In genomic region chr9:26260238-26260637, GRCh38 we compare ENCODE assay signal across 17 cellular contexts.
DNase-seq lines count a peak whose midpoint lies in the region; ATAC-seq and TF ChIP-seq lines count a peak whose summit lies in the region.
"Had no signal": no experiment of that assay in that cellular context is flagged by ENCODE, and none has a peak within 500 bp of the region (broad histone marks: within the 10 kb centered on the region; RNA-seq: fewer than 3 reads in every experiment).

No MANE protein-coding gene starts in this region.

- H3K4me1 Mint-ChIP-seq in chondrocyte (ENCODE audit: low read depth) = peaks cover 53% of the 10 kb centered on the region
- no peaks in the 10 kb centered on the region for H3K4me1 Mint-ChIP-seq in natural killer cell treated with Interleukin-12 subunit alpha and Interleukin-12 subunit beta and Interleukin-15 and Interleukin-18, amount 100 ng/mL, for 72 hours (ENCODE audit: low read depth in 2 of 2)
- H3K4me1 Mint-ChIP-seq: activated naive CD8-positive, alpha-beta T cell treated with anti-CD3 and anti-CD28 coated beads, Interleukin-2, amount 50 U/mL, for 24 hours had no signal

- no peak overlapping the region for H3K14ac ChIP-seq in mesenchymal stem cell (ENCODE audit: low read length in 2 of 2)

- H2BK120ac ChIP-seq in mesenchymal stem cell (ENCODE audit: low read depth, low read length) = peak overlapping the region; percentile 34

- H3K36me3 ChIP-seq in PC-3 (ENCODE audit: low read depth, low read length) (no peaks in the 10 kb centered on the region), mesenchymal stem cell (ENCODE audit: control insufficient read depth in 1 of 2, insufficient read depth in 2 of 2, low read depth in 1 of 2, low read length in 2 of 2) (no peaks in the 10 kb centered on the region), HAP-1 (replicated peaks) (no peaks in the 10 kb centered on the region)
- H3K36me3 ChIP-seq: vagina had no signal

- peak overlapping the region; percentile 89 for H2BK5ac ChIP-seq in mesenchymal stem cell (ENCODE audit: low read depth, low read length, poor library complexity, severe bottlenecking)

- peak overlapping the region; percentile 37 for H3K27ac Mint-ChIP-seq in chondrocyte (ENCODE audit: unreplicated experiment)
- no peak overlapping the region for H3K27ac Mint-ChIP-seq in natural killer cell treated with Interleukin-12 subunit alpha and Interleukin-12 subunit beta and Interleukin-15 and Interleukin-18, amount 100 ng/mL, for 72 hours
- H3K27ac Mint-ChIP-seq: activated naive CD8-positive, alpha-beta T cell treated with anti-CD3 and anti-CD28 coated beads, Interleukin-2, amount 50 U/mL, for 24 hours had no signal

- no peaks in the 10 kb centered on the region for H3K79me1 ChIP-seq in mesenchymal stem cell (replicated peaks; ENCODE audit: low read length, poor library complexity, severe bottlenecking)

- H4K8ac ChIP-seq in mesenchymal stem cell (ENCODE audit: low read length) = no peak overlapping the region

- peak overlapping the region in 1 of 2 experiments; percentile 42 for H2BK12ac ChIP-seq in mesenchymal stem cell (ENCODE audit: low read length in 2 of 2)

- no CpG with 5 or more reads among the region's 3 CpGs for WGBS in mesenchymal stem cell

- no TSS peak for BruUV-seq in PC-3 (replicated peaks; lab: Mats Ljungman, UMichigan)

- no peaks in the 10 kb centered on the region for H3K27me3 ChIP-seq in PC-3 (ENCODE audit: low read length)
- no peaks in the 10 kb centered on the region for H3K27me3 ChIP-seq in mesenchymal stem cell (ENCODE audit: control insufficient read depth in 1 of 2, insufficient read depth in 1 of 2, low read length in 2 of 2)
- no peaks in the 10 kb centered on the region for H3K27me3 ChIP-seq in HAP-1 (ENCODE audit: low read depth)
- H3K27me3 ChIP-seq: hepatocyte, vagina had no signal

- H3K9ac ChIP-seq in PC-3 (ENCODE audit: low read length) (peak overlapping the region; percentile 54), mesenchymal stem cell (ENCODE audit: low read length) (peak overlapping the region; percentile 4)
- H3K9ac ChIP-seq: parathyroid adenoma had no signal

- H3K18ac ChIP-seq in mesenchymal stem cell (ENCODE audit: low read depth in 1 of 2, low read length in 2 of 2) = peak overlapping the region in 1 of 2 experiments; percentile 70

- TF ChIP-seq CTCF in PC-3 (conservative IDR thresholded peaks at IDR 0.05; ENCODE audit: low read depth, low read length) (no peak), chondrocyte (IDR thresholded peaks at IDR 0.05) (no peak)

- no peaks in the 10 kb centered on the region for H4K20me1 ChIP-seq in PC-3 (ENCODE audit: low read length)

- H3K23ac ChIP-seq in mesenchymal stem cell (ENCODE audit: low read length in 2 of 2) = no peak overlapping the region

- H3F3A ChIP-seq in PC-3 (ENCODE audit: low read length, unreplicated experiment) = peaks cover 19% of the 10 kb centered on the region

- H3K9me3 ChIP-seq in PC-3 (ENCODE audit: low read length) (no peaks in the 10 kb centered on the region), mesenchymal stem cell (ENCODE audit: control insufficient read depth, low read length) (no peaks in the 10 kb centered on the region), HAP-1 (no peaks in the 10 kb centered on the region)
- H3K9me3 ChIP-seq: vagina had no signal

- in situ Hi-C loops in HAP-1 (cut with MboI; ENCODE audit: low sequenced_read_pairs) = no loop called here

- ATAC-seq in PC-3 (peak; percentile 63), HG03135 (IDR thresholded peaks at IDR 0.05; ENCODE audit: unreplicated experiment) (no peak)
- no peak for ATAC-seq in natural killer cell treated with Interleukin-12 subunit alpha and Interleukin-12 subunit beta and Interleukin-15 and Interleukin-18, amount 100 ng/mL, for 72 hours
- ATAC-seq: activated naive CD8-positive, alpha-beta T cell treated with anti-CD3 and anti-CD28 coated beads, Interleukin-2, amount 50 U/mL, for 24 hours; activated T-cell treated with anti-CD3 and anti-CD28 coated beads, Interleukin-2, amount 50 U/mL, for 4 hours; left lobe of liver; stimulated activated naive CD8-positive, alpha-beta T cell treated with anti-CD3 and anti-CD28 coated beads, Interleukin-15, Interleukin-2, amounts not matched to agents 100 U/mL and 50 U/mL, for 24 hours had no signal

- CTCF ChIA-PET in PC-3 (lab: Charles Lee) = no interaction called here

- peak overlapping the region in 1 of 2 experiments; percentile 49 for H3K4ac ChIP-seq in mesenchymal stem cell (ENCODE audit: low read depth in 1 of 2, low read length in 2 of 2)

- H3K4me2 ChIP-seq in PC-3 (ENCODE audit: low read length) (peak overlapping the region; percentile 75), mesenchymal stem cell (ENCODE audit: low read length, poor library complexity, severe bottlenecking) (no peak overlapping the region)
- H3K4me2 ChIP-seq: hepatocyte had no signal

- H4K91ac ChIP-seq in mesenchymal stem cell (ENCODE audit: low read length) = no peak overlapping the region

- DNase-seq in EL (peak; percentile 83), PC-3 (peak; percentile 92), chondrocyte (ENCODE audit: low spot score) (no peak), mesenchymal stem cell (peak; percentile 26), HAP-1 (ENCODE audit: low spot score in 2 of 2) (no peak), nucleus accumbens (lab: John Stamatoyannopoulos, UW) (no peak)
- no peak for DNase-seq in natural killer cell treated with Interleukin-12 subunit alpha and Interleukin-12 subunit beta and Interleukin-15 and Interleukin-18, amount 100 ng/mL, for 72 hours (ENCODE audit: low spot score)
- DNase-seq: activated CD4-positive, alpha-beta T cell treated with anti-CD3 and anti-CD28 coated beads, Interleukin-2, amount 50 U/mL, for 4 hours; activated naive CD8-positive, alpha-beta T cell treated with anti-CD3 and anti-CD28 coated beads, Interleukin-2, amount 50 U/mL, for 24 hours; activated T-cell treated with anti-CD3 and anti-CD28 coated beads, Interleukin-2, amount 50 U/mL, for 4 hours; NCI-H146; stimulated activated naive CD8-positive, alpha-beta T cell treated with anti-CD3 and anti-CD28 coated beads, Interleukin-15, Interleukin-2, amounts not matched to agents 100 U/mL and 50 U/mL, for 24 hours had no signal

- no peaks in the 10 kb centered on the region for H3K9me2 ChIP-seq in PC-3 (replicated peaks; ENCODE audit: low read length)

- POLR2A ChIA-PET in PC-3 (lab: Charles Lee; ENCODE audit: unreplicated experiment) = no interaction called here

- peaks cover 13% of the 10 kb centered on the region for H3K9me3 Mint-ChIP-seq in chondrocyte (ENCODE audit: low read depth)
- peaks cover 8% of the 10 kb centered on the region for H3K9me3 Mint-ChIP-seq in natural killer cell treated with Interleukin-12 subunit alpha and Interleukin-12 subunit beta and Interleukin-15 and Interleukin-18, amount 100 ng/mL, for 72 hours

- H3K27me3 Mint-ChIP-seq in chondrocyte (ENCODE audit: low read depth) = no peaks in the 10 kb centered on the region
- no peaks in the 10 kb centered on the region for H3K27me3 Mint-ChIP-seq in natural killer cell treated with Interleukin-12 subunit alpha and Interleukin-12 subunit beta and Interleukin-15 and Interleukin-18, amount 100 ng/mL, for 72 hours
- H3K27me3 Mint-ChIP-seq: activated naive CD8-positive, alpha-beta T cell treated with anti-CD3 and anti-CD28 coated beads, Interleukin-2, amount 50 U/mL, for 24 hours had no signal

- peaks cover 3% of the 10 kb centered on the region for H3K36me3 Mint-ChIP-seq in chondrocyte (ENCODE audit: low read depth)
- H3K36me3 Mint-ChIP-seq in natural killer cell treated with Interleukin-12 subunit alpha and Interleukin-12 subunit beta and Interleukin-15 and Interleukin-18, amount 100 ng/mL, for 72 hours = no peaks in the 10 kb centered on the region

- H2AFZ ChIP-seq in PC-3 (ENCODE audit: low read length) = 0 out of 2 replicates have a peak overlapping the region, but pooled peaks have one; percentile 29
- H2AFZ ChIP-seq in mesenchymal stem cell (ENCODE audit: low read depth, low read length) = no peak overlapping the region
- H2AFZ ChIP-seq: hepatocyte, parathyroid adenoma had no signal

- peak overlapping the region; percentile 94 for H3K27ac ChIP-seq in PC-3 (ENCODE audit: low read length)
- H3K27ac ChIP-seq in mesenchymal stem cell (ENCODE audit: low read length, poor library complexity, severe bottlenecking) = peak overlapping the region; percentile 100
- H3K27ac ChIP-seq: hepatocyte, parathyroid adenoma, vagina had no signal

- H3K4me3 Mint-ChIP-seq in chondrocyte (ENCODE audit: unreplicated experiment) = no peak overlapping the region
- no peak overlapping the region for H3K4me3 Mint-ChIP-seq in natural killer cell treated with Interleukin-12 subunit alpha and Interleukin-12 subunit beta and Interleukin-15 and Interleukin-18, amount 100 ng/mL, for 72 hours
- H3K4me3 Mint-ChIP-seq: activated naive CD8-positive, alpha-beta T cell treated with anti-CD3 and anti-CD28 coated beads, Interleukin-2, amount 50 U/mL, for 24 hours; activated T-cell treated with anti-CD3 and anti-CD28 coated beads, Interleukin-2, amount 50 U/mL, for 4 hours had no signal

- H2BK15ac ChIP-seq in mesenchymal stem cell (ENCODE audit: low read depth, poor library complexity, severe bottlenecking) = no peak overlapping the region

- H3K79me2 ChIP-seq in PC-3 (ENCODE audit: low read length) = no peaks in the 10 kb centered on the region
- H3K79me2 ChIP-seq: hepatocyte, parathyroid adenoma had no signal

- H3K4me3 ChIP-seq in PC-3 (ENCODE audit: low read length) (peak overlapping the region; percentile 48), mesenchymal stem cell (ENCODE audit: insufficient read depth in 1 of 2, low read depth in 1 of 2, low read length in 2 of 2) (no peak overlapping the region), HAP-1 (no peak overlapping the region)
- H3K4me3 ChIP-seq: hepatocyte, vagina had no signal

- H3K4me1 ChIP-seq in PC-3 (ENCODE audit: insufficient read depth, low read length) (peaks cover 76% of the 10 kb centered on the region), mesenchymal stem cell (ENCODE audit: control insufficient read depth, insufficient read depth, low read depth, low read length) (peaks cover 2% of the 10 kb centered on the region), HAP-1 (peaks cover 4% of the 10 kb centered on the region; the same call in 1 of the 2 replicates)
- H3K4me1 ChIP-seq: parathyroid adenoma, vagina had no signal

- peak overlapping the region; percentile 98 for H2AK5ac ChIP-seq in mesenchymal stem cell (ENCODE audit: low read length, severe bottlenecking)

- intact Hi-C loops in PC-3 (cut with micrococcal nuclease) = loop anchor here (5.0 to 10.0 kb wide), 3 partner anchors 67 to 295 kb away; no protein-coding TSS in a partner anchor

Comparison
In these comparisons a context has a peak if more than half of its experiments do, and no peak if none do; other contexts are left out.
1. DNase-seq: peak in EL (single experiment), PC-3 (single experiment) and mesenchymal stem cell (single experiment); none in chondrocyte (single experiment), HAP-1 (0 of 2), nucleus accumbens (0 of 56) and natural killer cell treated with Interleukin-12 subunit alpha and Interleukin-12 subunit beta and Interleukin-15 and Interleukin-18, amount 100 ng/mL, for 72 hours (single experiment).